Comparison of ENCODE assay signal across 8 cellular contexts in the genomic region with DNA sequence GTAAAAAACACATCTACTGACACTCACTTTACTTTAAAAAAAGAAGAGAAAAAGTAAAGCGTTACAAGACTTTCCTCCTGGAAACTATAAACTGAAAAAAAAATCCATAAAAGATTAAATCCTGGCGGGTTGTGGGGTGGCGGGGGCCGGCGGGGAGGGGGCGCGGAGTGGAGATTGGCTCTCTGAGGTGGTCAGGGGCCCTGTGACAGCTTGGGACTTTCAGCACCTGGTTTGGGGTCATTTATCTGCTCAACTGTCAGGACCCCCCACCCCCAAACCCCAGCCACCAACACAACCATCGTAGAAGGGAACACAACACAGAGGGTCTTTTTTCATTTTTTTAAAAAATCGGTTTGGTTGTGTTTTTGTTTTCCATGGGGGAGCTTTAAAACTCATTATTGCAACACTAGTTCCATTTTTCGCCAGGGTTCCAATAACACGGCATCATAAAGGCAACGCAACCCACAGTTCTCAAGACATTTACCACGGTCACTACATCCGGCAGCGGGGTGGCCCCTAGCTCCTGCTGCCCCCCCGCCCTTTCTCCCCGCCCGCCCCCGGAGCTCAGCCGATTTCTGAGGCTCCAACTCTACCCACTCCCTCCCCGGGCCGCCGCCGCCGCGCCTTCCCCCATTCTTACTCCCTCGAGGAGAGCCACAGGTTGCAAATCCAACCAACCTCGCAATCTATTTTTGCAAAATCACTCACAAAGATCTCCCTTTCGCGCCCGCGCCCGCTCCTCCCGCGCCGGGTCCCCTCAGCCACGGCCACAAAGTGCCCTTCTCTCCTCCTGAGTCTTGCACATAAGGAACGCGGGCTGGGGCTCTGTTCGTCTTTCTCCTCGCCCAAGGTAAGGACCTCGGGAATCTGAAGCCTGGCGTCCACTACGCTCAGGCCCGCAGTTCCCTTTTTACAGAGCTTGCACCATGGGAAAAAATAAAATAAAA. TPM values are rescaled to one million over a fixed set of nuclear protein-coding genes. Genes with fewer than 3 reads are reported as not detected.
DNase-seq lines count a peak whose midpoint lies in the region; ATAC-seq and TF ChIP-seq lines count a peak whose summit lies in the region.

No MANE protein-coding gene starts in this region.

- 1 to 2% (median 2%) methylated on average over 44 to 45 of the region's 45 CpGs for WGBS in psoas muscle, 3 donors

- H3K4me1 Mint-ChIP-seq in activated naive CD8-positive, alpha-beta T cell treated with anti-CD3 and anti-CD28 coated beads, Interleukin-2, amount 50 U/mL, for 24 hours = peaks cover 77% of the 10 kb centered on the region

- peaks cover 5% of the 10 kb centered on the region for H3K36me3 Mint-ChIP-seq in activated naive CD8-positive, alpha-beta T cell treated with anti-CD3 and anti-CD28 coated beads, Interleukin-2, amount 50 U/mL, for 24 hours (ENCODE audit: low read depth)

- BruUV-seq in HCT116 (replicated peaks; lab: Mats Ljungman, UMichigan) = no TSS peak

- peak overlapping the region; percentile 74 for H3K9ac ChIP-seq in HCT116 (ENCODE audit: low read length)

- H4K20me1 ChIP-seq in HCT116 (ENCODE audit: insufficient read depth) = no peaks in the 10 kb centered on the region

- H3K4me3 Mint-ChIP-seq in activated naive CD8-positive, alpha-beta T cell treated with anti-CD3 and anti-CD28 coated beads, Interleukin-2, amount 50 U/mL, for 24 hours = peak overlapping the region; percentile 95

- H3K79me2 ChIP-seq in HCT116 (ENCODE audit: insufficient read depth, low read length) = peaks cover 6% of the 10 kb centered on the region; the same call in 1 of the 2 replicates

- DNase-seq in HCT116 (ENCODE audit: low read depth, low spot score) (no peak), Peyer's patch (peak; percentile 63 to 81 (median 74)), left cardiac atrium (peak; percentile 73), psoas muscle (peak; percentile 77 to 89), D341Med (ENCODE audit: low spot score) (no peak)
- DNase-seq in activated naive CD8-positive, alpha-beta T cell treated with anti-CD3 and anti-CD28 coated beads, Interleukin-2, amount 50 U/mL, for 24 hours = peak; percentile 67

- H3K9me3 ChIP-seq in HCT116 (ENCODE audit: control insufficient read depth in 1 of 2, insufficient read depth in 1 of 2, low read depth in 1 of 2, low read length in 2 of 2) (no peaks in the 10 kb centered on the region), Peyer's patch (no peaks in the 10 kb centered on the region), psoas muscle (no peaks in the 10 kb centered on the region)

- intact Hi-C loops in HCT116 (cut with micrococcal nuclease) (loop anchor here (2.0 to 10.0 kb wide), 7 partner anchors 221 to 1004 kb away; no protein-coding TSS in a partner anchor), left cardiac atrium (cut with DNase I) (loop anchor here (2.0 to 10.0 kb wide), 9 partner anchors 201 to 1211 kb away; a partner anchor contains a TSS), psoas muscle (cut with DNase I) (loop anchor here (2.0 to 10.0 kb wide), 8 partner anchors 264 to 1205 kb away; a partner anchor contains a TSS)

- TF ChIP-seq POLR2A in HCT116 (IDR thresholded peaks at IDR 0.05; ENCODE audit: borderline replicate concordance, extremely low read depth, insufficient read depth, insufficient read length) (no peak), Peyer's patch (IDR thresholded peaks at IDR 0.05) (no peak)

- RAD21 ChIA-PET in HCT116 (lab: Charles Lee; ENCODE audit: low non-redundant PET in 1 of 2, low total read pairs in 2 of 2, uncharacterized antibody in 2 of 2, unreplicated experiment in 2 of 2) = interaction anchor here in 1 of 2 experiments (1.4 kb wide), 1 partner anchor 1211 kb away, joined by 7 read pairs; no protein-coding TSS in a partner anchor

- no peaks in the 10 kb centered on the region for H3K9me2 ChIP-seq in HCT116 (ENCODE audit: insufficient read depth)

- peak overlapping the region; percentile 46 for H2AFZ ChIP-seq in HCT116 (ENCODE audit: low read depth, low read length, poor library complexity, severe bottlenecking)

- POLR2A ChIA-PET in HCT116 (lab: Charles Lee) = interaction anchor here (1.7 to 2.1 kb wide), 2 partner anchors 1204 to 1211 kb away, joined by 5 to 7 read pairs; no protein-coding TSS in a partner anchor

- CTCF ChIA-PET in HCT116 (lab: Charles Lee) = interaction anchor here (0.8 to 2.8 kb wide), 3 partner anchors 1204 to 1210 kb away, joined by 4 to 27 read pairs (median 5); no protein-coding TSS in a partner anchor

- H3K36me3 ChIP-seq in HCT116 (ENCODE audit: control insufficient read depth in 1 of 2, insufficient read depth in 2 of 2, low read length in 2 of 2) (no peaks in the 10 kb centered on the region), Peyer's patch (no peaks in the 10 kb centered on the region), psoas muscle (ENCODE audit: insufficient read depth in 1 of 2, low read depth in 1 of 2) (no peaks in the 10 kb centered on the region)

- peak overlapping the region; percentile 100 for H3K27ac Mint-ChIP-seq in activated naive CD8-positive, alpha-beta T cell treated with anti-CD3 and anti-CD28 coated beads, Interleukin-2, amount 50 U/mL, for 24 hours

- H3K4me2 ChIP-seq in HCT116 (ENCODE audit: low read length) = peak overlapping the region; percentile 97

- H3K27me3 ChIP-seq in HCT116 (ENCODE audit: insufficient read depth, low read length) (no peaks in the 10 kb centered on the region), Peyer's patch (no peaks in the 10 kb centered on the region), psoas muscle (ENCODE audit: insufficient read depth in 3 of 3, low read length in 2 of 3) (no peaks in the 10 kb centered on the region)

- TF ChIP-seq CTCF in HCT116 (IDR thresholded peaks at IDR 0.05 in 2 of 3, conservative IDR thresholded peaks at IDR 0.05 in 1 of 3; ENCODE audit: borderline replicate concordance in 1 of 3, insufficient read depth in 1 of 3, low read depth in 2 of 3, low read length in 2 of 3) (no peak), Peyer's patch (IDR thresholded peaks at IDR 0.05) (no peak), psoas muscle (IDR thresholded peaks at IDR 0.05) (no peak)

- no peak for ATAC-seq in HCT116
- no peak for ATAC-seq in activated naive CD8-positive, alpha-beta T cell treated with anti-CD3 and anti-CD28 coated beads, Interleukin-2, amount 50 U/mL, for 24 hours
- no peak for ATAC-seq in left cardiac atrium
- ATAC-seq in psoas muscle = peak in 2 of 4 donors; percentile 4 to 13
- no peak for ATAC-seq in HG03097 (IDR thresholded peaks at IDR 0.05; ENCODE audit: low FRiP score, unreplicated experiment)
- ATAC-seq in HG03457 (IDR thresholded peaks at IDR 0.05; ENCODE audit: unreplicated experiment) = no peak

- H3K27me3 Mint-ChIP-seq in activated naive CD8-positive, alpha-beta T cell treated with anti-CD3 and anti-CD28 coated beads, Interleukin-2, amount 50 U/mL, for 24 hours = no peaks in the 10 kb centered on the region

- H3K9me3 Mint-ChIP-seq in activated naive CD8-positive, alpha-beta T cell treated with anti-CD3 and anti-CD28 coated beads, Interleukin-2, amount 50 U/mL, for 24 hours = no peaks in the 10 kb centered on the region

- TF ChIP-seq RAD21 in HCT116 (IDR thresholded peaks at IDR 0.05; ENCODE audit: low read depth) = no peak

- H3K4me3 ChIP-seq in HCT116 (replicated peaks in 1 of 2; ENCODE audit: low read depth in 1 of 2, low read length in 2 of 2) (peak overlapping the region; percentile 89 to 91), Peyer's patch (peak overlapping the region; percentile 54 to 74 (median 58)), psoas muscle (peak overlapping the region; percentile 93)

- H3K4me1 ChIP-seq in HCT116 (ENCODE audit: control insufficient read depth in 1 of 2, insufficient read depth in 2 of 2, low read length in 2 of 2) (peaks cover 25 to 64% of the 10 kb centered on the region in 2 experiments), Peyer's patch (peaks cover 0 to 17% (median 10%) of the 10 kb centered on the region in 4 donors), psoas muscle (peaks cover 13% of the 10 kb centered on the region)

- H3K27ac ChIP-seq in HCT116 (ENCODE audit: low read depth, low read length) = peak overlapping the region; percentile 78; the same call in 1 of the 2 replicates
- peak overlapping the region; percentile 89 to 98 (median 95) for H3K27ac ChIP-seq in Peyer's patch
- H3K27ac ChIP-seq in psoas muscle = peak overlapping the region; percentile 100

TF ChIP-seq in HCT116, 20 proteins besides CTCF, POLR2A, EP300 and RAD21:
- TF ChIP-seq, protein P1, sequence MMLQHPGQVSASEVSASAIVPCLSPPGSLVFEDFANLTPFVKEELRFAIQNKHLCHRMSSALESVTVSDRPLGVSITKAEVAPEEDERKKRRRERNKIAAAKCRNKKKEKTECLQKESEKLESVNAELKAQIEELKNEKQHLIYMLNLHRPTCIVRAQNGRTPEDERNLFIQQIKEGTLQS (IDR thresholded peaks at IDR 0.05) = no peak
- TF ChIP-seq ZFX (IDR thresholded peaks at IDR 0.05) = no peak
- no peak for TF ChIP-seq ZNF274 (IDR thresholded peaks at IDR 0.05; ENCODE audit: low read depth, low read length)

RNA-seq across cellular contexts. Expression of a gene that starts 1.8 kb away (rescaled TPM):
- total RNA-seq in HCT116 (2021; ENCODE audit: unreplicated experiment) (17.5 TPM), Peyer's patch (10 to 100 TPM in 3 of 4 donors, 1 to 10 TPM in 1; 7.4 to 79.2 (median 25.7) TPM), left cardiac atrium (100 to 1,000 TPM in 1 of 2 donors, 10 to 100 TPM in 1; 91.7 to 113 TPM), psoas muscle (100 to 1,000 TPM; 235 to 524 (median 312) TPM)
- polyA plus RNA-seq in HCT116 (2012) = 16.1 and 18.1 TPM in 2 replicates
- polyA plus RNA-seq in psoas muscle = 100 to 1,000 TPM in 2 of 3 donors, 10 to 100 TPM in 1; 43.2 to 276 (median 172) TPM

RNA-seq across cellular contexts. Expression of a gene that starts 41.1 kb away (rescaled TPM):
- not detected for total RNA-seq in HCT116 (2021; ENCODE audit: unreplicated experiment)
- polyA plus RNA-seq in HCT116 (2012) = not detected in 2 replicates
- total RNA-seq in Peyer's patch = not detected
- total RNA-seq in left cardiac atrium = not detected
- total RNA-seq in psoas muscle = 1 to 10 TPM in 1 of 4 donors, under 1 TPM in 2, not detected in 1; 0.21 to 4.0 (median 0.32) TPM
- polyA plus RNA-seq in psoas muscle = under 1 TPM in 2 of 3 donors, not detected in 1; 0.08 to 0.66 TPM

Comparison
In these comparisons a context has a peak if more than half of its experiments do, and no peak if none do; other contexts are left out.
1. DNase-seq: peak in Peyer's patch (3 of 3), activated naive CD8-positive, alpha-beta T cell treated with anti-CD3 and anti-CD28 coated beads, Interleukin-2, amount 50 U/mL, for 24 hours (single experiment), left cardiac atrium (single experiment) and psoas muscle (2 of 2); none in HCT116 (single experiment) and D341Med (single experiment).
2. Peak in every context shown above with its lines, with median percentiles within 50 percentile points of each other: H3K27ac ChIP-seq and H3K4me3 ChIP-seq.